ENCODE assay signal across 10 cellular contexts in the genomic region with DNA sequence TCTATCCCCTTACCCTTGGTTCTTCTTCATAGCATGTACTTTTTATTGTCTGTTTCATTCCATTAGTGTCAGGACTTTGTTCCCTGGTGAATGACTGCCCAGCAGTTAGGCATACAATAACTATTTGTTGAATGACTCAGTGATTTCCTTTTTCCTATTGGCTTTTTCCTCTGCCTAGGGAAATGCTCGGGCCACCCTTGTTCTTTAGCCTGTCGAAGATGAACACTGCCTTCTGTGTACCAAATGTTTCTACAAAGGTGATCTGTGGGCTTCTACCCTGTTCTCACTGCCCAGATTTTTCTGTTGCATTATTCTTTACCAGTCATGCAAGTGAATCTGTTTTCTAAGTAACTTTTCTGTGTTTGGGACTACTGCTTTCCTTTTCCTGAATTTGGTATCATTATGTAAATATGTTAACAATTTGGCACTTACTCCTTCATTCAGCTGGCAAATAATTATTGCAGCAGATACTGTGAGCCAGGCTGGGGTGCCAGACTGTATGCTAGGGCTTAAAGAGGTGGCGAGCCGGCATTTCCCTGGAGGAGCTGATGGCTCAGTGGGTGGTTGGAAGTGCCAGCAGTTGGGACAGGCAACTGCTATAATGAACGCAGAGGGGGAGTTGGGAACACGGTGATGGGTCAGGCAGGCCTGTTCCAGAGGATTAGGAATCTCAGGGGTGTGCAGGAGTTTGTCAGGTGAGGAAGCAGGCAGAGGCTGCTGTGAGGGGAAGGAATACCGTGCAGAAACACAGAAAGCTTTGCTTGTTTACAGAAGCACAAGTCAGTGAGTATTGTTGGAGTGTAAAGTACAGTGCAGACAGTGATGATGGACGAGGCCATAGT. TPM values are rescaled to one million over a fixed set of nuclear protein-coding genes. Genes with fewer than 3 reads are reported as not detected.
DNase-seq lines count a peak whose midpoint lies in the region; TF ChIP-seq lines count a peak whose summit lies in the region.
"Had no signal": no experiment of that assay in that cellular context is flagged by ENCODE, and none has a peak within 500 bp of the region (broad histone marks: within the 10 kb centered on the region; RNA-seq: fewer than 3 reads in every experiment).

No MANE protein-coding gene starts in this region.

- H3K27me3 ChIP-seq in liver (ENCODE audit: control insufficient read depth in 4 of 4, insufficient read depth in 4 of 4, low read length in 3 of 4) (no peaks in the 10 kb centered on the region), SJCRH30 (no peaks in the 10 kb centered on the region)

- TF ChIP-seq CTCF in 22Rv1 (IDR thresholded peaks at IDR 0.05) (no peak), liver (IDR thresholded peaks at IDR 0.05; ENCODE audit: low read depth, low read length, missing input control) (no peak)

- DNase-seq in HS-5 (ENCODE audit: low read depth) (peak; percentile 39), SJCRH30 (no peak), DMS79 treated with DMSO at 0.1 percent for 48 hours (lab: John Stamatoyannopoulos, UW) (no peak), NCI-H1694 treated with DMSO at 0.1 percent for 48 hours (lab: John Stamatoyannopoulos, UW) (no peak), DMS79 (lab: John Stamatoyannopoulos, UW) (no peak)
- DNase-seq: DND-41 had no signal

- H3K36me3 ChIP-seq in liver (ENCODE audit: control insufficient read depth in 4 of 4, insufficient read depth in 3 of 4, low read depth in 1 of 4, low read length in 3 of 4) = peaks cover 0 to 5% (median 3%) of the 10 kb centered on the region in 4 donors
- no peaks in the 10 kb centered on the region for H3K36me3 ChIP-seq in SJCRH30

- H3K4me3 ChIP-seq in liver (ENCODE audit: low read depth in 1 of 3, low read length in 3 of 3) (no peak overlapping the region), SJCRH30 (no peak overlapping the region)
- H3K4me3 ChIP-seq: K562 had no signal

- H3K4me1 ChIP-seq in liver (ENCODE audit: control insufficient read depth in 4 of 4, insufficient read depth in 4 of 4, low read length in 3 of 4) (peaks cover 10 to 22% (median 13%) of the 10 kb centered on the region in 4 donors), SJCRH30 (no peaks in the 10 kb centered on the region)

- peak in 1 of 2 donors; percentile 20 for TF ChIP-seq RAD21 in liver (IDR thresholded peaks at IDR 0.05)

- H3K27ac ChIP-seq in 22Rv1 (peak overlapping the region; percentile 68), cingulate gyrus (ENCODE audit: low read depth, low read length) (peak overlapping the region; percentile 2), liver (ENCODE audit: low read depth in 1 of 2, low read length in 2 of 2) (peak overlapping the region; percentile 4 to 26), SJCRH30 (no peak overlapping the region)

- 45% methylated on average over 8 of the region's 8 CpGs for whole genome bisulfite sequencing in liver

- H3K9ac ChIP-seq in liver (ENCODE audit: low read depth in 1 of 2, low read length in 2 of 2) = no peak overlapping the region

- H3K9me3 ChIP-seq in liver (ENCODE audit: control insufficient read depth in 4 of 4, low read length in 3 of 4) = no peaks in the 10 kb centered on the region
- H3K9me3 ChIP-seq in SJCRH30 (replicated peaks) = no peaks in the 10 kb centered on the region

TF ChIP-seq in liver, 16 proteins besides CTCF, POLR2A, EP300 and RAD21:
- TF ChIP-seq NR2F2 (IDR thresholded peaks at IDR 0.05) (no peak), JUND (IDR thresholded peaks at IDR 0.05) (peak; percentile 91 to 93), SP1 (IDR thresholded peaks at IDR 0.05) (peak; percentile 83), HNF4A (conservative IDR thresholded peaks at IDR 0.05) (peak; percentile 87 to 93), HNF4G (IDR thresholded peaks at IDR 0.05) (peak; percentile 70), TAF1 (conservative IDR thresholded peaks at IDR 0.05) (no peak), YY1 (IDR thresholded peaks at IDR 0.05) (peak; percentile 55), GABPA (IDR thresholded peaks at IDR 0.05 in 1 of 2, conservative IDR thresholded peaks at IDR 0.05 in 1 of 2) (no peak), EGR1 (IDR thresholded peaks at IDR 0.05; ENCODE audit: low read depth in 2 of 2) (peak; percentile 54 to 95), FOXA2 (IDR thresholded peaks at IDR 0.05) (peak; percentile 63), RXRA (IDR thresholded peaks at IDR 0.05) (peak in 1 of 2 donors; percentile 56), FOXA1 (IDR thresholded peaks at IDR 0.05) (peak; percentile 11)
- TF ChIP-seq, protein P1, sequence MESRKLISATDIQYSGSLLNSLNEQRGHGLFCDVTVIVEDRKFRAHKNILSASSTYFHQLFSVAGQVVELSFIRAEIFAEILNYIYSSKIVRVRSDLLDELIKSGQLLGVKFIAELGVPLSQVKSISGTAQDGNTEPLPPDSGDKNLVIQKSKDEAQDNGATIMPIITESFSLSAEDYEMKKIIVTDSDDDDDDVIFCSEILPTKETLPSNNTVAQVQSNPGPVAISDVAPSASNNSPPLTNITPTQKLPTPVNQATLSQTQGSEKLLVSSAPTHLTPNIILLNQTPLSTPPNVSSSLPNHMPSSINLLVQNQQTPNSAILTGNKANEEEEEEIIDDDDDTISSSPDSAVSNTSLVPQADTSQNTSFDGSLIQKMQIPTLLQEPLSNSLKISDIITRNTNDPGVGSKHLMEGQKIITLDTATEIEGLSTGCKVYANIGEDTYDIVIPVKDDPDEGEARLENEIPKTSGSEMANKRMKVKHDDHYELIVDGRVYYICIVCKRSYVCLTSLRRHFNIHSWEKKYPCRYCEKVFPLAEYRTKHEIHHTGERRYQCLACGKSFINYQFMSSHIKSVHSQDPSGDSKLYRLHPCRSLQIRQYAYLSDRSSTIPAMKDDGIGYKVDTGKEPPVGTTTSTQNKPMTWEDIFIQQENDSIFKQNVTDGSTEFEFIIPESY (IDR thresholded peaks at IDR 0.05) = no peak
- TF ChIP-seq, protein P2, sequence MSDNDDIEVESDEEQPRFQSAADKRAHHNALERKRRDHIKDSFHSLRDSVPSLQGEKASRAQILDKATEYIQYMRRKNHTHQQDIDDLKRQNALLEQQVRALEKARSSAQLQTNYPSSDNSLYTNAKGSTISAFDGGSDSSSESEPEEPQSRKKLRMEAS (IDR thresholded peaks at IDR 0.05) = peak; percentile 98
- TF ChIP-seq, protein P3, sequence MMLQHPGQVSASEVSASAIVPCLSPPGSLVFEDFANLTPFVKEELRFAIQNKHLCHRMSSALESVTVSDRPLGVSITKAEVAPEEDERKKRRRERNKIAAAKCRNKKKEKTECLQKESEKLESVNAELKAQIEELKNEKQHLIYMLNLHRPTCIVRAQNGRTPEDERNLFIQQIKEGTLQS (IDR thresholded peaks at IDR 0.05) = peak; percentile 69
- TF ChIP-seq, protein P4, sequence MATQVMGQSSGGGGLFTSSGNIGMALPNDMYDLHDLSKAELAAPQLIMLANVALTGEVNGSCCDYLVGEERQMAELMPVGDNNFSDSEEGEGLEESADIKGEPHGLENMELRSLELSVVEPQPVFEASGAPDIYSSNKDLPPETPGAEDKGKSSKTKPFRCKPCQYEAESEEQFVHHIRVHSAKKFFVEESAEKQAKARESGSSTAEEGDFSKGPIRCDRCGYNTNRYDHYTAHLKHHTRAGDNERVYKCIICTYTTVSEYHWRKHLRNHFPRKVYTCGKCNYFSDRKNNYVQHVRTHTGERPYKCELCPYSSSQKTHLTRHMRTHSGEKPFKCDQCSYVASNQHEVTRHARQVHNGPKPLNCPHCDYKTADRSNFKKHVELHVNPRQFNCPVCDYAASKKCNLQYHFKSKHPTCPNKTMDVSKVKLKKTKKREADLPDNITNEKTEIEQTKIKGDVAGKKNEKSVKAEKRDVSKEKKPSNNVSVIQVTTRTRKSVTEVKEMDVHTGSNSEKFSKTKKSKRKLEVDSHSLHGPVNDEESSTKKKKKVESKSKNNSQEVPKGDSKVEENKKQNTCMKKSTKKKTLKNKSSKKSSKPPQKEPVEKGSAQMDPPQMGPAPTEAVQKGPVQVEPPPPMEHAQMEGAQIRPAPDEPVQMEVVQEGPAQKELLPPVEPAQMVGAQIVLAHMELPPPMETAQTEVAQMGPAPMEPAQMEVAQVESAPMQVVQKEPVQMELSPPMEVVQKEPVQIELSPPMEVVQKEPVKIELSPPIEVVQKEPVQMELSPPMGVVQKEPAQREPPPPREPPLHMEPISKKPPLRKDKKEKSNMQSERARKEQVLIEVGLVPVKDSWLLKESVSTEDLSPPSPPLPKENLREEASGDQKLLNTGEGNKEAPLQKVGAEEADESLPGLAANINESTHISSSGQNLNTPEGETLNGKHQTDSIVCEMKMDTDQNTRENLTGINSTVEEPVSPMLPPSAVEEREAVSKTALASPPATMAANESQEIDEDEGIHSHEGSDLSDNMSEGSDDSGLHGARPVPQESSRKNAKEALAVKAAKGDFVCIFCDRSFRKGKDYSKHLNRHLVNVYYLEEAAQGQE (IDR thresholded peaks at IDR 0.05) = peak; percentile 46

RNA-seq across cellular contexts. Expression of a gene that starts 30.6 kb away (rescaled TPM):
- total RNA-seq in liver = 10 to 100 TPM; 39.2 to 40.2 TPM
- polyA plus RNA-seq in liver = 1 to 10 TPM; 4.3 to 8.8 TPM
- total RNA-seq in SJCRH30 (2014; rRNA removed; shearing (Covaris generic)) = 11.5 and 17.0 TPM in 2 replicates
